Comparison of ENCODE assay signal across 12 cellular contexts in genomic region chr2:177754476-177754873, GRCh38.
DNase-seq lines count a peak whose midpoint lies in the region; ATAC-seq, FAIRE-seq and TF ChIP-seq lines count a peak whose summit lies in the region.
"Had no signal": no experiment of that assay in that cellular context is flagged by ENCODE, and none has a peak within 500 bp of the region (broad histone marks: within the 10 kb centered on the region; RNA-seq: fewer than 3 reads in every experiment).

No MANE protein-coding gene starts in this region.

- peak; percentile 100 for FAIRE-seq in TTC549 (lab: Jason Lieb, UNC)
- FAIRE-seq: D721Med had no signal

- intact Hi-C loops in left cardiac atrium (cut with DNase I) = loop anchor here (10.0 kb wide), 2 partner anchors 270 to 420 kb away; no protein-coding TSS in a partner anchor

- TF ChIP-seq CTCF in omental fat pad (IDR thresholded peaks at IDR 0.05) = no peak

- peak; percentile 41 to 62 for ATAC-seq in left cardiac atrium
- ATAC-seq in omental fat pad (ENCODE audit: low FRiP score) = peak; percentile 2
- no peak for ATAC-seq in GM21786 (IDR thresholded peaks at IDR 0.05; ENCODE audit: unreplicated experiment)

- DNase-seq in AG08396 (ENCODE audit: low spot score) (peak; percentile 4), left cardiac atrium (no peak), omental fat pad (ENCODE audit: low spot score) (no peak), OCI-M1 (lab: John Stamatoyannopoulos, UW) (no peak), NCI-H748 treated with DMSO at 0.1 percent for 48 hours (lab: John Stamatoyannopoulos, UW) (no peak)
- no peak for DNase-seq in activated naive CD4-positive, alpha-beta T cell (lab: John Stamatoyannopoulos, UW)
- DNase-seq: activated B cell treated with CpG ODN at 0.5 μM for 24 hours; activated naive CD8-positive, alpha-beta T cell treated with anti-CD3 and anti-CD28 coated beads for 36 hours; natural killer cell had no signal
